12 cellular contexts compared by ENCODE assay signal in genomic region chr12:31714406-31715271, GRCh38. TPM values are rescaled to one million over a fixed set of nuclear protein-coding genes. Genes with fewer than 3 reads are reported as not detected.
A peak's percentile ranks its signal among the peaks of the same experiment; 100 is the strongest.
DNase-seq lines count a peak whose midpoint lies in the region; ATAC-seq and TF ChIP-seq lines count a peak whose summit lies in the region.
"Had no signal": no experiment of that assay in that cellular context is flagged by ENCODE, and none has a peak within 500 bp of the region (broad histone marks: within the 10 kb centered on the region; RNA-seq: fewer than 3 reads in every experiment).

No MANE protein-coding gene starts in this region.

- H3K27me3 ChIP-seq in Panc1 (ENCODE audit: control insufficient read depth, insufficient read depth, low read length), result no peaks in the 10 kb centered on the region
- H3K27me3 ChIP-seq: MG63 had no signal

- H3K4me1 ChIP-seq in Panc1 (ENCODE audit: control insufficient read depth, insufficient read depth, low read length), result peaks cover 7% of the 10 kb centered on the region; the same call in 1 of the 2 replicates

- no peaks in the 10 kb centered on the region for H3K27me3 Mint-ChIP-seq in naive thymus-derived CD8-positive, alpha-beta T cell
- H3K27me3 Mint-ChIP-seq: CD4-positive, alpha-beta memory T cell had no signal

- intact Hi-C loops in Panc1 (cut with micrococcal nuclease; ENCODE audit: unreplicated experiment) (no loop called here), sciatic nerve (cut with DNase I) (no loop called here)

- H3K4me1 Mint-ChIP-seq in naive thymus-derived CD8-positive, alpha-beta T cell, result peaks cover 3 to 46% (median 17%) of the 10 kb centered on the region in 4 donors

- POLR2A ChIA-PET in Panc1 (lab: Charles Lee), result interaction anchor here (0.7 kb wide), 2 partner anchors 14 to 18 kb away, joined by 3 read pairs; partner anchors contain the start of gene AMN1
- POLR2A ChIA-PET in naive thymus-derived CD8-positive, alpha-beta T cell (lab: Charles Lee), result interaction anchor here (0.9 to 1.6 kb wide), 4 partner anchors 12 to 245 kb away, joined by 3 to 9 read pairs (median 4); partner anchors contain the start of genes AMN1 and RESF1

- ATAC-seq in GM18498 (IDR thresholded peaks at IDR 0.05; ENCODE audit: unreplicated experiment) (peak; percentile 38), GM21717 (IDR thresholded peaks at IDR 0.05; ENCODE audit: unreplicated experiment) (peak; percentile 30), Panc1 (peak; percentile 54), sciatic nerve (no peak)
- no peak for ATAC-seq in naive thymus-derived CD8-positive, alpha-beta T cell

- in situ Hi-C loops in Panc1 (cut with HindIII; ENCODE audit: low pct_unique_long_range_greater_than_20kb, low sequenced_read_pairs), result no loop called here

- BruUV-seq in Panc1 (replicated peaks; lab: Mats Ljungman, UMichigan), result no TSS peak

- no peak for DNase-seq in Panc1 (ENCODE audit: low read depth, low spot score)
- no peak for DNase-seq in naive thymus-derived CD8-positive, alpha-beta T cell
- no peak for DNase-seq in sciatic nerve (ENCODE audit: low spot score)
- no peak for DNase-seq in C1 segment of cervical spinal cord (lab: John Stamatoyannopoulos, UW)
- DNase-seq in epidermal melanocyte (ENCODE audit: insufficient read length, low spot score), result no peak
- DNase-seq in cerebellar cortex (ENCODE audit: low spot score), result no peak
- DNase-seq: CD4-positive, alpha-beta memory T cell; MG63; stimulated activated CD4-positive, alpha-beta T cell treated with anti-CD3 and anti-CD28 coated beads, Interleukin-1b, Interleukin-23, amount 100 ng/mL, for 48 hours had no signal

- H3K9me3 ChIP-seq in Panc1 (ENCODE audit: control insufficient read depth, insufficient read depth, low read depth, low read length), result no peaks in the 10 kb centered on the region
- H3K9me3 ChIP-seq: MG63, thoracic aorta had no signal

- H3K4me3 ChIP-seq in Panc1 (ENCODE audit: low read depth in 2 of 2, low read length in 2 of 2), result no peak overlapping the region
- H3K4me3 ChIP-seq: MG63, thoracic aorta had no signal

- peak overlapping the region in 8 of 10 donors; percentile 0 to 89 (median 70) for H3K27ac Mint-ChIP-seq in naive thymus-derived CD8-positive, alpha-beta T cell

- H3K27ac ChIP-seq in Panc1 (ENCODE audit: low read length), result peak overlapping the region; percentile 74
- H3K27ac ChIP-seq: thoracic aorta had no signal

- H3K36me3 ChIP-seq in Panc1 (ENCODE audit: control insufficient read depth, insufficient read depth, low read length), result no peaks in the 10 kb centered on the region
- H3K36me3 ChIP-seq: MG63, thoracic aorta had no signal

- CTCF ChIA-PET in Panc1 (lab: Charles Lee), result interaction anchor here (0.6 kb wide), 1 partner anchor 21 kb away, joined by 9 read pairs; no protein-coding TSS in a partner anchor

- no peak for TF ChIP-seq CTCF in Panc1 (IDR thresholded peaks at IDR 0.05)

- H3K9me3 Mint-ChIP-seq in naive thymus-derived CD8-positive, alpha-beta T cell, result peaks cover 10 to 37% (median 21%) of the 10 kb centered on the region in 9 donors

- H3K36me3 Mint-ChIP-seq in naive thymus-derived CD8-positive, alpha-beta T cell, result peaks cover 15 to 49% (median 28%) of the 10 kb centered on the region in 3 donors

- H3K4me3 Mint-ChIP-seq in naive thymus-derived CD8-positive, alpha-beta T cell, result peak overlapping the region in 2 of 10 donors; percentile 12 to 13
- H3K4me3 Mint-ChIP-seq: CD4-positive, alpha-beta memory T cell had no signal

RNA-seq across cellular contexts. Expression of gene AMN1, which starts 14.2 kb away (rescaled TPM):
- total RNA-seq in Panc1 (2021; ENCODE audit: unreplicated experiment), result 16.4 TPM
- polyA plus RNA-seq in Panc1 (2012; ENCODE audit: insufficient read length), result 11.0 TPM
- total RNA-seq in naive thymus-derived CD8-positive, alpha-beta T cell, result 10 to 100 TPM; 13.4 to 16.6 TPM
- 10 to 100 TPM in 2 of 3 donors, 1 to 10 TPM in 1; 8.9 to 16.7 (median 12.8) TPM for polyA plus RNA-seq in naive thymus-derived CD8-positive, alpha-beta T cell
- 9.3 TPM for total RNA-seq in sciatic nerve

RNA-seq across cellular contexts. Expression of gene ETFBKMT, which starts 55.2 kb away (rescaled TPM):
- 1.5 TPM for total RNA-seq in Panc1 (2021; ENCODE audit: unreplicated experiment)
- polyA plus RNA-seq in Panc1 (2012; ENCODE audit: insufficient read length), result 0.99 TPM
- total RNA-seq in naive thymus-derived CD8-positive, alpha-beta T cell, result 1 to 10 TPM in 1 of 2 experiments, under 1 TPM in 1; 0.94 to 1.9 TPM
- 1 to 10 TPM in 1 of 3 donors, under 1 TPM in 2; 0.34 to 1.8 (median 0.62) TPM for polyA plus RNA-seq in naive thymus-derived CD8-positive, alpha-beta T cell
- 5.8 TPM for total RNA-seq in sciatic nerve

Comparison
In these comparisons a context has a peak if more than half of its experiments do, and no peak if none do; other contexts are left out.
1. ATAC-seq: peak in GM18498 (single experiment), GM21717 (single experiment) and Panc1 (single experiment); none in naive thymus-derived CD8-positive, alpha-beta T cell (0 of 2) and sciatic nerve (single experiment).